9 cellular contexts compared by ENCODE assay signal in the genomic region with DNA sequence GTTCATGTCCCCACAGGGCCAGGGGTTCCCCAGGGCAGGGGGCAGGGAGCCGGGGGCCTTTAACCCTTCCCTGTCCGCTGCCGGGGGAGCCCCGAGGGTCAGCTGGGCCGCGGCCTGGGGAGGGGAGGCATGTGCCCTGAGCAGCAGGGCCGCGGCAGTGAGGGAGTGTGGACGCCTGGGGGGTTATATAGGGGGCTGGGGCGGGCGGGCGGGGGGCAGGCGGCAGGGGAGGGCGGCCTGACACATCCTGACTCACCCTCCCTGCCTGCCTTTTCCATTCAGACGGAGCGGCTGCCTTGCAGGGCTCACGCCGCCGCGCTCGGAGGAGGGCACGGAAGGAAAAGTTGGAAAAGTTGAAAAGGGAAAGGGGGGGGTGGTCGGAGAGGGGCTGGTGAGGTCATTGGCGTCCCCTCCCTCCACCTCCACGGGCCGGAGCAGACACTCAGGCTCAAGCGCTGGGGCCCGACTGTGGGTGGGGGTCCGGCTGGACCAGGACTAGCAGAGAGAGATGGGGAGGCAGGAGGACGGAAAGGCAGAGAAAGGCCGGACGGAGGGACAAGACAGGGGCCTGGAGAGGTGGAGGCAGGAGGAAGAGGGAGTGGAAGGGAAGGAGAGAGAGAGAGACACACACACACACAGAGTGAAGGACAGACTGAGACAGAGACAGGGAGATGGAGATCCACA. TPM values are rescaled to one million over a fixed set of nuclear protein-coding genes. Genes with fewer than 3 reads are reported as not detected.
DNase-seq lines count a peak whose midpoint lies in the region; ATAC-seq, FAIRE-seq and TF ChIP-seq lines count a peak whose summit lies in the region.
"Had no signal": no experiment of that assay in that cellular context is flagged by ENCODE, and none has a peak within 500 bp of the region (broad histone marks: within the 10 kb centered on the region; RNA-seq: fewer than 3 reads in every experiment).

TSS of gene IL11 (minus strand) at position 159 of the 684 bp plus-strand sequence. CDS start at position 6, 153 bp downstream.

- H4K20me1 ChIP-seq in PC-3 (ENCODE audit: low read length), result no peaks in the 10 kb centered on the region

- no peaks in the 10 kb centered on the region for H3K9me3 Mint-ChIP-seq in CD8-positive, alpha-beta T cell
- H3K9me3 Mint-ChIP-seq in neural crest cell, result no peaks in the 10 kb centered on the region

- TF ChIP-seq CTCF in CD8-positive, alpha-beta T cell (IDR thresholded peaks at IDR 0.05), result no peak
- TF ChIP-seq CTCF in PC-3 (conservative IDR thresholded peaks at IDR 0.05; ENCODE audit: low read depth, low read length), result no peak
- no peak for TF ChIP-seq CTCF in neural crest cell (conservative IDR thresholded peaks at IDR 0.05)
- TF ChIP-seq CTCF in gastrocnemius medialis (IDR thresholded peaks at IDR 0.05 in 4 of 5, conservative IDR thresholded peaks at IDR 0.05 in 1 of 5), result no peak

- peak within 1 kb of the TSS; percentile 66 for H2AFZ ChIP-seq in PC-3 (ENCODE audit: low read length)

- no peak for DNase-seq in CD8-positive, alpha-beta T cell
- DNase-seq in PC-3 (peak; percentile 63), neural crest cell (ENCODE audit: low read depth, low spot score) (no peak), gastrocnemius medialis (no peak), small intestine (no peak)
- DNase-seq: body of pancreas had no signal

- H3K36me3 Mint-ChIP-seq in CD8-positive, alpha-beta T cell, result no peaks in the 10 kb centered on the region
- no peaks in the 10 kb centered on the region for H3K36me3 Mint-ChIP-seq in neural crest cell (ENCODE audit: low read depth)

- H3K27me3 ChIP-seq in CD8-positive, alpha-beta T cell (ENCODE audit: insufficient read depth, low read length), result peaks cover 37% of the 10 kb centered on the region
- H3K27me3 ChIP-seq in PC-3 (ENCODE audit: low read length) (no peaks in the 10 kb centered on the region), ectodermal cell (ENCODE audit: control insufficient read depth, insufficient read depth, low read length, poor library complexity, severe bottlenecking) (peaks cover 71% of the 10 kb centered on the region), gastrocnemius medialis (peaks cover 60 to 75% (median 73%) of the 10 kb centered on the region in 3 donors), small intestine (ENCODE audit: control insufficient read depth in 2 of 2, insufficient read depth in 2 of 2, low read length in 2 of 2) (peaks cover 8 to 31% of the 10 kb centered on the region in 2 donors)

- H3K79me2 ChIP-seq in PC-3 (ENCODE audit: low read length), result no peaks in the 10 kb centered on the region

- no peaks in the 10 kb centered on the region for H3K9me2 ChIP-seq in PC-3 (replicated peaks; ENCODE audit: low read length)

- H3K27ac ChIP-seq in CD8-positive, alpha-beta T cell (ENCODE audit: low read depth, low read length), result no peak within 1 kb of the TSS
- H3K27ac ChIP-seq in PC-3 (ENCODE audit: low read length), result peak within 1 kb of the TSS; percentile 14; the same call in 1 of the 2 replicates
- H3K27ac ChIP-seq in ectodermal cell (ENCODE audit: insufficient read depth, low read depth, low read length, poor library complexity, severe bottlenecking), result no peak within 1 kb of the TSS
- H3K27ac ChIP-seq in gastrocnemius medialis, result no peak within 1 kb of the TSS
- no peak within 1 kb of the TSS for H3K27ac ChIP-seq in small intestine (ENCODE audit: low read depth in 1 of 2, low read length in 1 of 2)
- H3K27ac ChIP-seq: body of pancreas had no signal

- in situ Hi-C loops in gastrocnemius medialis (cut with MboI; ENCODE audit: low sequenced_read_pairs in 4 of 4), result loop anchor here in 1 of 4 donors (10.0 kb wide), 1 partner anchor 294 kb away; no protein-coding TSS in a partner anchor

- no peak for ATAC-seq in CD8-positive, alpha-beta T cell
- peak; percentile 45 for ATAC-seq in PC-3
- no peak for ATAC-seq in gastrocnemius medialis
- no peak for ATAC-seq in GM19467 (IDR thresholded peaks at IDR 0.05; ENCODE audit: unreplicated experiment)
- ATAC-seq in HG03135 (IDR thresholded peaks at IDR 0.05; ENCODE audit: unreplicated experiment), result no peak
- ATAC-seq: body of pancreas had no signal

- no peak within 1 kb of the TSS for H3K4me3 ChIP-seq in CD8-positive, alpha-beta T cell (ENCODE audit: low read depth, low read length)
- peak within 1 kb of the TSS; percentile 77 for H3K4me3 ChIP-seq in PC-3 (ENCODE audit: low read length)
- peak within 1 kb of the TSS; percentile 35 for H3K4me3 ChIP-seq in ectodermal cell (ENCODE audit: insufficient read depth, low read depth, low read length)
- peak within 1 kb of the TSS in 1 of 4 donors; percentile 11 for H3K4me3 ChIP-seq in gastrocnemius medialis
- H3K4me3 ChIP-seq in small intestine (ENCODE audit: low read depth in 1 of 2, low read length in 2 of 2), result peak within 1 kb of the TSS in 1 of 2 donors; percentile 39
- H3K4me3 ChIP-seq: body of pancreas had no signal

- H3F3A ChIP-seq in PC-3 (ENCODE audit: low read length, unreplicated experiment), result peaks cover 5% of the 10 kb centered on the region

- no peaks in the 10 kb centered on the region for H3K9me3 ChIP-seq in CD8-positive, alpha-beta T cell (ENCODE audit: low read length)
- H3K9me3 ChIP-seq in PC-3 (ENCODE audit: low read length) (no peaks in the 10 kb centered on the region), ectodermal cell (ENCODE audit: control insufficient read depth, low read length) (no peaks in the 10 kb centered on the region), gastrocnemius medialis (no peaks in the 10 kb centered on the region), small intestine (ENCODE audit: control insufficient read depth, low read depth) (no peaks in the 10 kb centered on the region)
- H3K9me3 ChIP-seq: body of pancreas had no signal

- no peak for FAIRE-seq in small intestine (lab: Jason Lieb, UNC)

- peak within 1 kb of the TSS; percentile 98 for H3K4me2 ChIP-seq in PC-3 (ENCODE audit: low read length)

- H3K9ac ChIP-seq in PC-3 (ENCODE audit: low read length), result peak within 1 kb of the TSS; percentile 63

- peaks cover 32% of the 10 kb centered on the region for H3K27me3 Mint-ChIP-seq in CD8-positive, alpha-beta T cell (ENCODE audit: low read depth)
- peaks cover 55% of the 10 kb centered on the region for H3K27me3 Mint-ChIP-seq in neural crest cell (ENCODE audit: low read depth)

- TF ChIP-seq POLR2A in gastrocnemius medialis (IDR thresholded peaks at IDR 0.05), result no peak

- POLR2A ChIA-PET in CD8-positive, alpha-beta T cell (lab: Charles Lee), result no interaction called here
- POLR2A ChIA-PET in PC-3 (lab: Charles Lee; ENCODE audit: unreplicated experiment), result no interaction called here

- intact Hi-C loops in CD8-positive, alpha-beta T cell (cut with DNase I, micrococcal nuclease), result no loop called here
- intact Hi-C loops in PC-3 (cut with micrococcal nuclease) (loop anchor here (5.0 kb wide), 1 partner anchor 68 kb away; no protein-coding TSS in a partner anchor), gastrocnemius medialis (cut with DNase I; ENCODE audit: low total_unique reads) (no loop called here)

- H3K4me1 Mint-ChIP-seq in CD8-positive, alpha-beta T cell (ENCODE audit: low read depth), result peaks cover 10% of the 10 kb centered on the region
- H3K4me1 Mint-ChIP-seq in neural crest cell, result peaks cover 21% of the 10 kb centered on the region

- H3K36me3 ChIP-seq in CD8-positive, alpha-beta T cell (ENCODE audit: insufficient read depth, low read length), result no peaks in the 10 kb centered on the region
- H3K36me3 ChIP-seq in PC-3 (ENCODE audit: low read depth, low read length) (no peaks in the 10 kb centered on the region), ectodermal cell (ENCODE audit: control insufficient read depth, insufficient read depth, low read length) (no peaks in the 10 kb centered on the region), gastrocnemius medialis (no peaks in the 10 kb centered on the region), small intestine (ENCODE audit: control insufficient read depth in 2 of 2, insufficient read depth in 2 of 2, low read length in 2 of 2) (no peaks in the 10 kb centered on the region)

- H3K27ac Mint-ChIP-seq in CD8-positive, alpha-beta T cell, result no peak within 1 kb of the TSS
- H3K27ac Mint-ChIP-seq in neural crest cell (ENCODE audit: unreplicated experiment), result peak within 1 kb of the TSS; percentile 57

- CTCF ChIA-PET in CD8-positive, alpha-beta T cell (lab: Charles Lee), result no interaction called here
- CTCF ChIA-PET in PC-3 (lab: Charles Lee), result no interaction called here

- no TSS peak for BruUV-seq in PC-3 (replicated peaks; lab: Mats Ljungman, UMichigan)

- peak within 1 kb of the TSS; percentile 78 for H3K4me3 Mint-ChIP-seq in CD8-positive, alpha-beta T cell
- peak within 1 kb of the TSS; percentile 71 for H3K4me3 Mint-ChIP-seq in neural crest cell

- 2 to 4% methylated on average over 31 to 32 of the region's 32 CpGs for WGBS in ectodermal cell, 2 experiments
- WGBS in small intestine, 3 donors, result 6 to 12% (median 7%) methylated on average over 20 to 32 of the region's 32 CpGs

- H3K4me1 ChIP-seq in CD8-positive, alpha-beta T cell (ENCODE audit: insufficient read depth, low read length), result peaks cover 5% of the 10 kb centered on the region
- peaks cover 44% of the 10 kb centered on the region for H3K4me1 ChIP-seq in PC-3 (ENCODE audit: insufficient read depth, low read length)
- H3K4me1 ChIP-seq in ectodermal cell (ENCODE audit: control insufficient read depth, insufficient read depth, low read length), result peaks cover 16% of the 10 kb centered on the region
- H3K4me1 ChIP-seq in gastrocnemius medialis, result no peaks in the 10 kb centered on the region
- H3K4me1 ChIP-seq in small intestine (ENCODE audit: control insufficient read depth in 2 of 2, insufficient read depth in 1 of 2, low read depth in 1 of 2, low read length in 1 of 2), result no peaks in the 10 kb centered on the region

RNA-seq across cellular contexts. Expression of gene IL11, which starts in this region (rescaled TPM):
- total RNA-seq in CD8-positive, alpha-beta T cell, result 1 to 10 TPM in 1 of 2 experiments, under 1 TPM in 1; 0.28 to 1.0 TPM
- 7.5 and 10.7 TPM in 2 replicates for total RNA-seq in PC-3 (2014; rRNA removed)
- 0.52 TPM for polyA plus RNA-seq in ectodermal cell (2013, experiment 1 of 4)
- 0.32 TPM for polyA plus RNA-seq in ectodermal cell (2013, experiment 2 of 4)
- 0.80 TPM for polyA plus RNA-seq in ectodermal cell (2013, experiment 3 of 4)
- polyA plus RNA-seq in ectodermal cell (2013, experiment 4 of 4), result 0.77 TPM
- total RNA-seq in neural crest cell, result 0.56 and 0.59 TPM in 2 replicates
- under 1 TPM in 1 of 4 donors, not detected in 3; 0.66 TPM for total RNA-seq in gastrocnemius medialis
- under 1 TPM in 1 of 3 donors, not detected in 2; 0.67 TPM for polyA plus RNA-seq in small intestine
- total RNA-seq: body of pancreas had no signal
